In genomic region chr18:55420665-55420964, GRCh38 we compare ENCODE assay signal across 10 cellular contexts.
DNase-seq lines count a peak whose midpoint lies in the region; ATAC-seq, FAIRE-seq and TF ChIP-seq lines count a peak whose summit lies in the region.
"Had no signal": no experiment of that assay in that cellular context is flagged by ENCODE, and none has a peak within 500 bp of the region (broad histone marks: within the 10 kb centered on the region; RNA-seq: fewer than 3 reads in every experiment).

No MANE protein-coding gene starts in this region.

- TF ChIP-seq EP300 in suprapubic skin (IDR thresholded peaks at IDR 0.05) = no peak

- H3K4me1 ChIP-seq in esophagus (ENCODE audit: control insufficient read depth in 2 of 2, insufficient read depth in 2 of 2, low read length in 1 of 2) (no peaks in the 10 kb centered on the region), suprapubic skin (peaks cover 54% of the 10 kb centered on the region)

- TF ChIP-seq CTCF in suprapubic skin (IDR thresholded peaks at IDR 0.05) (no peak), D721Med (IDR thresholded peaks at IDR 0.05; ENCODE audit: insufficient read depth, missing control alignments) (no peak)

- ATAC-seq in GM19467 (IDR thresholded peaks at IDR 0.05; ENCODE audit: unreplicated experiment) (peak; percentile 50), HG03469 (IDR thresholded peaks at IDR 0.05; ENCODE audit: unreplicated experiment) (peak; percentile 47), GM19397 (IDR thresholded peaks at IDR 0.05; ENCODE audit: unreplicated experiment) (no peak), HG03108 (IDR thresholded peaks at IDR 0.05; ENCODE audit: unreplicated experiment) (no peak)

- no peaks in the 10 kb centered on the region for H3K27me3 ChIP-seq in esophagus (ENCODE audit: control insufficient read depth in 1 of 2, insufficient read depth in 2 of 2, low read length in 2 of 2)
- H3K27me3 ChIP-seq in suprapubic skin = no peaks in the 10 kb centered on the region

- FAIRE-seq in D721Med (lab: Jason Lieb, UNC) = no peak

- peak overlapping the region; percentile 9 to 45 for H3K4me3 ChIP-seq in esophagus (ENCODE audit: low read depth in 1 of 2, low read length in 2 of 2)
- H3K4me3 ChIP-seq in suprapubic skin = peak overlapping the region; percentile 50

- no peak for DNase-seq in suprapubic skin (ENCODE audit: low spot score in 2 of 2)
- no peak for DNase-seq in T-helper 1 cell
- DNase-seq in D721Med (ENCODE audit: insufficient read length, low spot score) = no peak
- DNase-seq: activated naive CD8-positive, alpha-beta T cell treated with anti-CD3 and anti-CD28 coated beads, Interleukin-2, amount 10 ng/mL, durations not matched to agents 7 days and 5 days; stimulated activated CD4-positive, alpha-beta T cell treated with anti-CD3 and anti-CD28 coated beads, Interleukin-2, amount 100 ng/mL, for 24 hours had no signal

- H3K36me3 ChIP-seq in esophagus (ENCODE audit: control insufficient read depth in 2 of 2, insufficient read depth in 2 of 2, low read length in 1 of 2) = no peaks in the 10 kb centered on the region
- no peaks in the 10 kb centered on the region for H3K36me3 ChIP-seq in suprapubic skin

- H3K9me3 ChIP-seq in esophagus (ENCODE audit: control insufficient read depth in 2 of 2, insufficient read depth in 1 of 2, low read depth in 1 of 2, low read length in 1 of 2) (no peaks in the 10 kb centered on the region), suprapubic skin (no peaks in the 10 kb centered on the region)

- peak overlapping the region; percentile 42 to 57 for H3K27ac ChIP-seq in esophagus (ENCODE audit: low read depth in 2 of 2, low read length in 1 of 2)
- H3K27ac ChIP-seq in suprapubic skin = peak overlapping the region; percentile 85

- 23 to 26% methylated on average over 5 of the region's 5 CpGs for WGBS in esophagus, 2 donors
- 22% methylated on average over 5 of the region's 5 CpGs for WGBS in suprapubic skin

- no peak for TF ChIP-seq POLR2A in suprapubic skin (IDR thresholded peaks at IDR 0.05)

Comparison
In these comparisons a context has a peak if more than half of its experiments do, and no peak if none do; other contexts are left out.
1. ATAC-seq: peak in GM19467 (single experiment) and HG03469 (single experiment); none in GM19397 (single experiment) and HG03108 (single experiment).